In genomic region chr2:162327134-162327769, GRCh38 we compare ENCODE assay signal across 10 cellular contexts. TPM values are rescaled to one million over a fixed set of nuclear protein-coding genes. Genes with fewer than 3 reads are reported as not detected.
DNase-seq lines count a peak whose midpoint lies in the region; TF ChIP-seq lines count a peak whose summit lies in the region.
"Had no signal": no experiment of that assay in that cellular context is flagged by ENCODE, and none has a peak within 500 bp of the region (broad histone marks: within the 10 kb centered on the region; RNA-seq: fewer than 3 reads in every experiment).

No MANE protein-coding gene starts in this region.

- H3K9ac ChIP-seq in mesenchymal stem cell (ENCODE audit: low read length), result no peak overlapping the region

- H2BK120ac ChIP-seq in mesenchymal stem cell (ENCODE audit: low read depth, low read length), result no peak overlapping the region

- no peak overlapping the region for H2BK12ac ChIP-seq in mesenchymal stem cell (ENCODE audit: low read length in 2 of 2)

- H3K14ac ChIP-seq in mesenchymal stem cell (ENCODE audit: low read length in 2 of 2), result no peak overlapping the region

- no peak overlapping the region for H3K4me2 ChIP-seq in mesenchymal stem cell (ENCODE audit: low read length, poor library complexity, severe bottlenecking)

- peak; percentile 55 for TF ChIP-seq CTCF in fibroblast of villous mesenchyme (IDR thresholded peaks at IDR 0.05; ENCODE audit: insufficient read depth, low read depth, low read length)
- no peak for TF ChIP-seq CTCF in GM20000 (IDR thresholded peaks at IDR 0.05; ENCODE audit: extremely low read depth, missing control alignments)

- no peak overlapping the region for H2AFZ ChIP-seq in mesenchymal stem cell (ENCODE audit: low read depth, low read length)

- no peaks in the 10 kb centered on the region for H3K9me3 ChIP-seq in mesenchymal stem cell (ENCODE audit: control insufficient read depth, low read length)

- H2BK15ac ChIP-seq in mesenchymal stem cell (ENCODE audit: low read depth, poor library complexity, severe bottlenecking), result no peak overlapping the region

- H2AK5ac ChIP-seq in mesenchymal stem cell (ENCODE audit: low read length, severe bottlenecking), result no peak overlapping the region

- H3K36me3 ChIP-seq in mesenchymal stem cell (ENCODE audit: control insufficient read depth in 1 of 2, insufficient read depth in 2 of 2, low read depth in 1 of 2, low read length in 2 of 2), result no peaks in the 10 kb centered on the region

- no peaks in the 10 kb centered on the region for H3K27me3 ChIP-seq in mesenchymal stem cell (ENCODE audit: control insufficient read depth in 1 of 2, insufficient read depth in 1 of 2, low read length in 2 of 2)

- H2BK5ac ChIP-seq in mesenchymal stem cell (ENCODE audit: low read depth, low read length, poor library complexity, severe bottlenecking), result no peak overlapping the region

- no peak overlapping the region for H3K23ac ChIP-seq in mesenchymal stem cell (ENCODE audit: low read length in 2 of 2)

- WGBS in mesenchymal stem cell, result 52% methylated on average over 3 of the region's 5 CpGs

- H3K18ac ChIP-seq in mesenchymal stem cell (ENCODE audit: low read depth in 1 of 2, low read length in 2 of 2), result no peak overlapping the region

- H3K79me1 ChIP-seq in mesenchymal stem cell (replicated peaks; ENCODE audit: low read length, poor library complexity, severe bottlenecking), result no peaks in the 10 kb centered on the region

- no peaks in the 10 kb centered on the region for H3K4me1 ChIP-seq in mesenchymal stem cell (ENCODE audit: control insufficient read depth, insufficient read depth, low read depth, low read length)

- H3K4me3 ChIP-seq in fibroblast of villous mesenchyme (ENCODE audit: low read depth, low read length) (no peak overlapping the region), mesenchymal stem cell (ENCODE audit: insufficient read depth in 1 of 2, low read depth in 1 of 2, low read length in 2 of 2) (no peak overlapping the region)
- H3K4me3 ChIP-seq: coronary artery had no signal

- H4K91ac ChIP-seq in mesenchymal stem cell (ENCODE audit: low read length), result no peak overlapping the region

- H3K27ac ChIP-seq in mesenchymal stem cell (ENCODE audit: low read length, poor library complexity, severe bottlenecking), result no peak overlapping the region
- H3K27ac ChIP-seq: coronary artery had no signal

- H4K8ac ChIP-seq in mesenchymal stem cell (ENCODE audit: low read length), result no peak overlapping the region

- peak; percentile 7 for DNase-seq in stimulated activated CD4-positive, alpha-beta T cell treated with anti-CD3 and anti-CD28 coated beads, Interleukin-12 subunit alpha, Interleukin-12 subunit beta, amount 100 ng/mL, for 4 hours
- DNase-seq in stimulated activated CD4-positive, alpha-beta T cell treated with anti-CD3 and anti-CD28 coated beads, Interleukin-4, amount 100 ng/mL, for 1 hour, result no peak
- DNase-seq in UCSD-AML1 (lab: John Stamatoyannopoulos, UW; ENCODE audit: unreplicated experiment) (peak; percentile 9), fibroblast of villous mesenchyme (ENCODE audit: low read depth) (no peak), GM20000 (ENCODE audit: low spot score) (no peak), COLO829 (ENCODE audit: low spot score) (no peak), mesenchymal stem cell (no peak), NCI-H345 (lab: John Stamatoyannopoulos, UW) (no peak)
- DNase-seq: stimulated activated naive CD4-positive, alpha-beta T cell treated with Interleukin-2 at 50 U/mL for 16 hours had no signal

- H3K4ac ChIP-seq in mesenchymal stem cell (ENCODE audit: low read depth in 1 of 2, low read length in 2 of 2), result no peak overlapping the region

RNA-seq across cellular contexts. Expression of gene IFIH1, which starts 8.8 kb away (rescaled TPM):
- 3.9 and 7.8 TPM in 2 replicates for total RNA-seq in fibroblast of villous mesenchyme
- 4.5 TPM for polyA plus RNA-seq in mesenchymal stem cell (2013, experiment 1 of 2)
- polyA plus RNA-seq in mesenchymal stem cell (2013, experiment 2 of 2), result 4.3 TPM

RNA-seq across cellular contexts. Expression of gene GCA, which starts 16.7 kb away (rescaled TPM):
- total RNA-seq in fibroblast of villous mesenchyme, result 2.3 and 3.9 TPM in 2 replicates
- 5.4 TPM for polyA plus RNA-seq in mesenchymal stem cell (2013, experiment 1 of 2)
- 5.6 TPM for polyA plus RNA-seq in mesenchymal stem cell (2013, experiment 2 of 2)

Comparison
In these comparisons a context has a peak if more than half of its experiments do, and no peak if none do; other contexts are left out.
1. DNase-seq: peak in stimulated activated CD4-positive, alpha-beta T cell treated with anti-CD3 and anti-CD28 coated beads, Interleukin-12 subunit alpha, Interleukin-12 subunit beta, amount 100 ng/mL, for 4 hours (single experiment) and UCSD-AML1 (single experiment); none in stimulated activated CD4-positive, alpha-beta T cell treated with anti-CD3 and anti-CD28 coated beads, Interleukin-4, amount 100 ng/mL, for 1 hour (single experiment), fibroblast of villous mesenchyme (single experiment), GM20000 (single experiment), COLO829 (single experiment), mesenchymal stem cell (single experiment) and NCI-H345 (single experiment).